Comparison of ENCODE assay signal across 20 cellular contexts in genomic region chr1:57832616-57833015, GRCh38.
DNase-seq lines count a peak whose midpoint lies in the region; ATAC-seq and TF ChIP-seq lines count a peak whose summit lies in the region.
"Had no signal": no experiment of that assay in that cellular context is flagged by ENCODE, and none has a peak within 500 bp of the region (broad histone marks: within the 10 kb centered on the region; RNA-seq: fewer than 3 reads in every experiment).

No MANE protein-coding gene starts in this region.

- H3K4me1 ChIP-seq in NT2/D1 (ENCODE audit: insufficient read depth, insufficient read length) (no peaks in the 10 kb centered on the region), mesodermal cell (ENCODE audit: control insufficient read depth, insufficient read depth, low read length, poor library complexity, severe bottlenecking) (peaks cover 10% of the 10 kb centered on the region), upper lobe of right lung (no peaks in the 10 kb centered on the region)

- H3K9me3 ChIP-seq in NT2/D1 (ENCODE audit: insufficient read depth, low read length) (peaks cover 3% of the 10 kb centered on the region; the same call in 1 of the 2 replicates), mesodermal cell (ENCODE audit: control insufficient read depth, low read length) (no peaks in the 10 kb centered on the region), upper lobe of right lung (no peaks in the 10 kb centered on the region)

- DNase-seq in DMS153 (lab: John Stamatoyannopoulos, UW) (peak; percentile 27), DMS153 treated with DMSO at 0.1 percent for 48 hours (lab: John Stamatoyannopoulos, UW; ENCODE audit: unreplicated experiment) (no peak), NT2/D1 (ENCODE audit: low read depth, low spot score) (peak; percentile 81), iPS DF 19.7 (ENCODE audit: low read depth, low spot score) (peak; percentile 38), upper lobe of right lung (no peak), NCI-H446 treated with DMSO at 0.1 percent for 48 hours (lab: John Stamatoyannopoulos, UW) (no peak)
- DNase-seq: Calu3; CD4-positive, alpha-beta T cell; DND-41; GDM1; GM23248; NCI-H1092; NCI-H146; NCI-H2107; NCI-H774 had no signal

- H3K27me3 ChIP-seq in NT2/D1 (ENCODE audit: insufficient read depth, insufficient read length) (no peaks in the 10 kb centered on the region), upper lobe of right lung (no peaks in the 10 kb centered on the region)

- no peak for TF ChIP-seq CTCF in upper lobe of right lung (IDR thresholded peaks at IDR 0.05)

- no peaks in the 10 kb centered on the region for H3K36me3 ChIP-seq in NT2/D1 (ENCODE audit: insufficient read depth, insufficient read length, low read length)
- H3K36me3 ChIP-seq in mesodermal cell (ENCODE audit: control insufficient read depth, insufficient read depth, low read length) = no peaks in the 10 kb centered on the region
- no peaks in the 10 kb centered on the region for H3K36me3 ChIP-seq in upper lobe of right lung

- intact Hi-C loops in upper lobe of right lung (cut with DNase I) = no loop called here

- ATAC-seq in upper lobe of right lung (no peak), HG02852 (IDR thresholded peaks at IDR 0.05; ENCODE audit: unreplicated experiment) (no peak)
- ATAC-seq: GM12878 had no signal

- no peak overlapping the region for H3K9ac ChIP-seq in NT2/D1 (ENCODE audit: insufficient read length, low read depth)
- H3K9ac ChIP-seq: GM23248 had no signal

- H3K27ac ChIP-seq in mesodermal cell (ENCODE audit: low read depth, low read length, severe bottlenecking) (peak overlapping the region; percentile 60), upper lobe of right lung (no peak overlapping the region)
- H3K27ac ChIP-seq: 22Rv1, GM23248, SK-N-MC had no signal

- H3K4me3 ChIP-seq in NT2/D1 (ENCODE audit: insufficient read length, low read depth) = no peak overlapping the region
- H3K4me3 ChIP-seq in mesodermal cell (ENCODE audit: extremely low read depth, insufficient read depth, low read length, poor library complexity, severe bottlenecking) = no peak overlapping the region
- H3K4me3 ChIP-seq in upper lobe of right lung = no peak overlapping the region
- H3K4me3 ChIP-seq: GM12878, GM23248, SK-N-MC had no signal

Comparison
In these comparisons a context has a peak if more than half of its experiments do, and no peak if none do; other contexts are left out.
1. DNase-seq: peak in DMS153 (single experiment), NT2/D1 (single experiment) and iPS DF 19.7 (single experiment); none in DMS153 treated with DMSO at 0.1 percent for 48 hours (single experiment), upper lobe of right lung (single experiment) and NCI-H446 treated with DMSO at 0.1 percent for 48 hours (single experiment).